ENCODE assay signal across 8 cellular contexts in the genomic region with DNA sequence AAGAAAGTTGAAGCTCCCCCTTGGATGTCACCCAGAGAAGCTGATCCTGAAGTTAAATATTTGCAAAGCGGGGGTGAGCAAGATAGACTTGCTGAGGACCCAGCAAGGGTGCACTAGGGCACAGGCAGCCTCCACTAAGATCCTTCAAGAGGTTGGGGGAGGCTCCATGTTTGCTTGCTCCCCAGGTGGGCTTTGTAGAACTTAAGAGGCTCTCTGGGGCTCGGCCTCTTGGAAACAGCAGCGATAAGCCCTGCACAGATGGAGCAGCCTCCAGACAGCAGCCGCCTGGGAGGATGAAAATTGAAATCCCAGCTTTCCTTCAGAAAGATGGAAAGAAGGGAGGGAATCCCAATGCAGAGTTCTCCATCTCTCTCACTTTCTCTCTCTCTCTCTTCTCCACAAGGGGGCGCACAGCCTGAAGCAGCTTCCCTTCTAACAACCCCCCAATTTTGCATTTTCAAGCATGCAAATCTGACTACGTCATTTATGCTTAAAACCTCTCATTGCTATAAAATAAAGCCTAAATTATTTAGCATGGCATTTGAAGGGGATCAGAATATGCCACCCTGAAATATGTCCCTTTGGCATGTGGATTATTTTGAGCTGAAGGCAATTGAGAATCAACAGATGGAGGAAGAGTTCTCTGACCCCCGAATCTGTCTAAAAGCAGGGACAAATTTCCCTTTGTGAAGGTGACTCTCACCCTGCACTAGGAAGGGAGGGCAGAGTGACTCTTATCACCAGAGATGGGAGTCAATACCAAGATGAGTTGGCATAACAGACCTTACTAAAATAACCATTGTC.
DNase-seq lines count a peak whose midpoint lies in the region; ATAC-seq and TF ChIP-seq lines count a peak whose summit lies in the region.

No MANE protein-coding gene starts in this region.

- H3K36me3 Mint-ChIP-seq in activated CD8-positive, alpha-beta T cell treated with anti-CD3 and anti-CD28 coated beads for 36 hours (ENCODE audit: low read depth) = no peaks in the 10 kb centered on the region

- DNase-seq in NCI-H748 (lab: John Stamatoyannopoulos, UW; ENCODE audit: unreplicated experiment) = peak; percentile 31
- DNase-seq in NCI-H748 treated with DMSO at 0.1 percent for 48 hours (lab: John Stamatoyannopoulos, UW) = no peak
- peak; percentile 19 for DNase-seq in HS-27A (ENCODE audit: low read depth)
- DNase-seq in activated CD8-positive, alpha-beta T cell treated with anti-CD3 and anti-CD28 coated beads for 36 hours = peak; percentile 16
- DNase-seq in myocyte (ENCODE audit: low read depth) = peak; percentile 18
- no peak for DNase-seq in T-helper 1 cell
- no peak for DNase-seq in central memory CD4-positive, alpha-beta T cell

- H3K27ac Mint-ChIP-seq in activated CD8-positive, alpha-beta T cell treated with anti-CD3 and anti-CD28 coated beads for 36 hours = no peak overlapping the region

- no peak for ATAC-seq in activated CD8-positive, alpha-beta T cell treated with anti-CD3 and anti-CD28 coated beads for 36 hours
- no peak for ATAC-seq in GM21619 (IDR thresholded peaks at IDR 0.05; ENCODE audit: unreplicated experiment)

- intact Hi-C loops in activated CD8-positive, alpha-beta T cell treated with anti-CD3 and anti-CD28 coated beads for 36 hours (cut with micrococcal nuclease) = no loop called here

- TF ChIP-seq CTCF in activated CD8-positive, alpha-beta T cell treated with anti-CD3 and anti-CD28 coated beads for 36 hours (IDR thresholded peaks at IDR 0.05) = peak; percentile 59

- peaks cover 4% of the 10 kb centered on the region for H3K27me3 Mint-ChIP-seq in activated CD8-positive, alpha-beta T cell treated with anti-CD3 and anti-CD28 coated beads for 36 hours

- H3K9me3 Mint-ChIP-seq in activated CD8-positive, alpha-beta T cell treated with anti-CD3 and anti-CD28 coated beads for 36 hours = peaks cover 3% of the 10 kb centered on the region

- H3K4me1 Mint-ChIP-seq in activated CD8-positive, alpha-beta T cell treated with anti-CD3 and anti-CD28 coated beads for 36 hours (ENCODE audit: low read depth) = no peaks in the 10 kb centered on the region

- CTCF ChIA-PET in activated CD8-positive, alpha-beta T cell treated with anti-CD3 and anti-CD28 coated beads for 36 hours (lab: Charles Lee) = interaction anchor here (0.6 to 1.4 kb wide), 6 partner anchors 10 to 425 kb away, joined by 3 to 4 read pairs (median 4); no protein-coding TSS in a partner anchor

- H3K4me3 Mint-ChIP-seq in activated CD8-positive, alpha-beta T cell treated with anti-CD3 and anti-CD28 coated beads for 36 hours = no peak overlapping the region

- POLR2A ChIA-PET in activated CD8-positive, alpha-beta T cell treated with anti-CD3 and anti-CD28 coated beads for 36 hours (lab: Charles Lee) = no interaction called here

Comparison
In these comparisons a context has a peak if more than half of its experiments do, and no peak if none do; other contexts are left out.
1. DNase-seq: peak in NCI-H748 (single experiment), HS-27A (single experiment), activated CD8-positive, alpha-beta T cell treated with anti-CD3 and anti-CD28 coated beads for 36 hours (single experiment) and myocyte (single experiment); none in NCI-H748 treated with DMSO at 0.1 percent for 48 hours (single experiment), T-helper 1 cell (0 of 5) and central memory CD4-positive, alpha-beta T cell (single experiment).